ENCODE assay signal across 1 cellular context in genomic region chr5:143153332-143154119, GRCh38.
TF ChIP-seq lines count a peak whose summit lies in the region.

No MANE protein-coding gene starts in this region.

TF ChIP-seq in GM12878, 131 proteins besides CTCF, POLR2A, EP300 and RAD21 (continued from another document):
- no peak for TF ChIP-seq ZNF687 (IDR thresholded peaks at IDR 0.05)
- TF ChIP-seq RUNX3 (IDR thresholded peaks at IDR 0.05; ENCODE audit: low read length), result peak; percentile 47; the same call in 1 of the 2 replicates
- 0 out of 2 replicates have a peak, but pooled peaks have one; percentile 38 for TF ChIP-seq MEF2A (IDR thresholded peaks at IDR 0.05; ENCODE audit: insufficient read depth, low read depth, low read length)
- TF ChIP-seq RCOR1 (conservative IDR thresholded peaks at IDR 0.05; ENCODE audit: low read depth, low read length), result no peak
